28 cellular contexts compared by ENCODE assay signal in the genomic region with DNA sequence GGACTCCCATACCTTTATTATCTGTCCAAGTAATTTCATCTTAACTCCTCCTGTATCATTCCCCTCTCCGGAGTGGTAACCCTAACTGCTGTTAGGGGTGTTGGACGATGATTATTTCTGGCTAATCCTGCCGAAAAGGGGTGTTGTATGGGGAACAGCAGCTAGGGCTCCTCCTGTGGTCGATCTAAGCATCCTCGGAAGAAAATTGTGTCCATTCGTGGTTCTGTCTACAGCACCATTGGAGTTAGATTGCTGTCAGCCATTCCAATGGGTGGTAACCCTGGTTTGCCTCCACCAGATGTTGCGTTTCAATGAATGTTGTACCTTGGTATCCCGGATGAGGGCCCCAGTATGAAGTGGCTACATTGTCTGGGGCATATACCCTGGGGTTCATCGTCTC.
"Had no signal": no experiment of that assay in that cellular context is flagged by ENCODE, and none has a peak within 500 bp of the region (broad histone marks: within the 10 kb centered on the region; RNA-seq: fewer than 3 reads in every experiment).

No MANE protein-coding gene starts in this region.

- H3K4me3 ChIP-seq: coronary artery, dorsolateral prefrontal cortex, gastroesophageal sphincter, hepatocyte, right atrium auricular region, smooth muscle cell, upper lobe of left lung, vagina had no signal

- H3K36me3 Mint-ChIP-seq: activated naive CD4-positive, alpha-beta T cell treated with anti-CD3 and anti-CD28 coated beads, Interleukin-2, amount 50 U/mL, for 72 hours; immature natural killer cell; natural killer cell; stimulated activated memory B cell treated with anti-CD40 and anti-IgM and Interleukin-4, amounts not matched to agents 10 μg/mL and 1 μg/mL and 100 μg/mL, for 72 hours had no signal

- H3K4me2 ChIP-seq: hepatocyte, smooth muscle cell had no signal

- H3K27me3 Mint-ChIP-seq: stimulated activated memory B cell treated with anti-CD40 and anti-IgM and Interleukin-4, amounts not matched to agents 10 μg/mL and 1 μg/mL and 100 μg/mL, for 72 hours; stimulated activated naive CD8-positive, alpha-beta T cell treated with anti-CD3 and anti-CD28 coated beads, Interleukin-15, amount 100 ng/mL, for 72 hours had no signal

- H3K9me3 ChIP-seq: gastroesophageal sphincter, right atrium auricular region, upper lobe of left lung, vagina had no signal

- H3K9me3 Mint-ChIP-seq: activated CD8-positive, alpha-beta T cell treated with anti-CD3 and anti-CD28 coated beads for 36 hours; activated naive CD4-positive, alpha-beta T cell treated with anti-CD3 and anti-CD28 coated beads, Interleukin-2, amount 50 U/mL, for 72 hours; activated T-cell treated with anti-CD3 and anti-CD28 coated beads, Interleukin-2, amount 50 U/mL, for 72 hours; immature natural killer cell; natural killer cell; stimulated activated memory B cell treated with anti-CD40 and anti-IgM and Interleukin-4, amounts not matched to agents 10 μg/mL and 1 μg/mL and 100 μg/mL, for 72 hours; stimulated activated naive CD8-positive, alpha-beta T cell treated with anti-CD3 and anti-CD28 coated beads, Interleukin-15, amount 100 ng/mL, for 72 hours had no signal

- ATAC-seq: activated CD8-positive, alpha-beta T cell treated with anti-CD3 and anti-CD28 coated beads for 36 hours; activated naive CD4-positive, alpha-beta T cell treated with anti-CD3 and anti-CD28 coated beads, Interleukin-2, amount 50 U/mL, for 72 hours; activated T-cell treated with anti-CD3 and anti-CD28 coated beads, Interleukin-2, amount 50 U/mL, for 72 hours; gastroesophageal sphincter; left colon; natural killer cell; stimulated activated memory B cell treated with anti-CD40 and anti-IgM and Interleukin-4, amounts not matched to agents 10 μg/mL and 1 μg/mL and 100 μg/mL, for 72 hours; stimulated activated naive CD8-positive, alpha-beta T cell treated with anti-CD3 and anti-CD28 coated beads, Interleukin-15, amount 100 ng/mL, for 72 hours; T-helper 17 cell had no signal

- H3K79me2 ChIP-seq: hepatocyte had no signal

- H3K4me1 ChIP-seq: gastroesophageal sphincter, right atrium auricular region, upper lobe of left lung, vagina had no signal

- H3K4me1 Mint-ChIP-seq: immature natural killer cell; natural killer cell; stimulated activated memory B cell treated with anti-CD40 and anti-IgM and Interleukin-4, amounts not matched to agents 10 μg/mL and 1 μg/mL and 100 μg/mL, for 72 hours had no signal

- DNase-seq: activated CD4-positive, alpha-beta T cell treated with anti-CD3 and anti-CD28 coated beads for 1 hour; activated CD4-positive, alpha-beta T cell treated with anti-CD3 and anti-CD28 coated beads, Interleukin-2, amount 50 U/mL, for 1 hour; activated CD8-positive, alpha-beta T cell treated with anti-CD3 and anti-CD28 coated beads for 36 hours; activated naive CD4-positive, alpha-beta T cell; activated T-cell treated with anti-CD3 and anti-CD28 coated beads for 4 hours; activated T-cell treated with anti-CD3 and anti-CD28 coated beads, Interleukin-2, amount 50 U/mL, for 72 hours; dorsolateral prefrontal cortex; effector memory CD4-positive, alpha-beta T cell; immature natural killer cell; kidney; left colon; natural killer cell; stimulated activated CD4-positive, alpha-beta T cell treated with anti-CD3 and anti-CD28 coated beads, Interleukin-1b, Interleukin-23, amount 100 ng/mL, for 48 hours; stimulated activated CD4-positive, alpha-beta T cell treated with anti-CD3 and anti-CD28 coated beads, Interleukin-4, amount 100 ng/mL, for 4 hours; stimulated activated CD8-positive, alpha-beta memory T cell treated with anti-CD3 and anti-CD28 coated beads, Interleukin-4, amount 100 ng/mL, for 48 hours; stimulated activated naive CD8-positive, alpha-beta T cell treated with anti-CD3 and anti-CD28 coated beads, Interleukin-15, amount 100 ng/mL, for 72 hours; substantia nigra; T-helper 17 cell; T1000; upper lobe of left lung had no signal

- H3K27ac ChIP-seq: coronary artery, dorsolateral prefrontal cortex, gastroesophageal sphincter, hepatocyte, right atrium auricular region, upper lobe of left lung, vagina had no signal

- H3K27ac Mint-ChIP-seq: activated CD8-positive, alpha-beta T cell treated with anti-CD3 and anti-CD28 coated beads for 36 hours; activated naive CD4-positive, alpha-beta T cell treated with anti-CD3 and anti-CD28 coated beads, Interleukin-2, amount 50 U/mL, for 72 hours; activated T-cell treated with anti-CD3 and anti-CD28 coated beads, Interleukin-2, amount 50 U/mL, for 72 hours; immature natural killer cell; natural killer cell; stimulated activated memory B cell treated with anti-CD40 and anti-IgM and Interleukin-4, amounts not matched to agents 10 μg/mL and 1 μg/mL and 100 μg/mL, for 72 hours; T-helper 17 cell had no signal

- H3K4me3 Mint-ChIP-seq: activated CD8-positive, alpha-beta T cell treated with anti-CD3 and anti-CD28 coated beads for 36 hours; activated T-cell treated with anti-CD3 and anti-CD28 coated beads, Interleukin-2, amount 50 U/mL, for 72 hours; immature natural killer cell; natural killer cell; stimulated activated memory B cell treated with anti-CD40 and anti-IgM and Interleukin-4, amounts not matched to agents 10 μg/mL and 1 μg/mL and 100 μg/mL, for 72 hours; stimulated activated naive CD8-positive, alpha-beta T cell treated with anti-CD3 and anti-CD28 coated beads, Interleukin-15, amount 100 ng/mL, for 72 hours; T-helper 17 cell had no signal

- H3K27me3 ChIP-seq: dorsolateral prefrontal cortex, hepatocyte, right atrium auricular region, upper lobe of left lung, vagina had no signal

- H2AFZ ChIP-seq: hepatocyte had no signal

- H3K36me3 ChIP-seq: gastroesophageal sphincter, right atrium auricular region, upper lobe of left lung, vagina had no signal
